Comparison of ENCODE assay signal across 20 cellular contexts in genomic region chr20:4220352-4220751, GRCh38. TPM values are rescaled to one million over a fixed set of nuclear protein-coding genes. Genes with fewer than 3 reads are reported as not detected.
"Had no signal": no experiment of that assay in that cellular context is flagged by ENCODE, and none has a peak within 500 bp of the region (broad histone marks: within the 10 kb centered on the region; RNA-seq: fewer than 3 reads in every experiment).

No MANE protein-coding gene starts in this region.

- H3K4me2 ChIP-seq: SK-N-SH had no signal

- H3K27ac ChIP-seq: adrenal gland, body of pancreas, breast epithelium, SJCRH30 had no signal

- H3K36me3 Mint-ChIP-seq: activated naive CD4-positive, alpha-beta T cell treated with anti-CD3 and anti-CD28 coated beads, Interleukin-2, amount 50 U/mL, for 72 hours had no signal

- H3K36me3 ChIP-seq: adrenal gland, breast epithelium, SJCRH30 had no signal

- FAIRE-seq: astrocyte, TTC549 had no signal

- H3K4me1 ChIP-seq: breast epithelium had no signal

- H3K27me3 ChIP-seq: body of pancreas, SJCRH30 had no signal

- H3K9me3 ChIP-seq: adrenal gland, body of pancreas, breast epithelium, SJCRH30, SK-N-SH had no signal

- DNase-seq: activated effector memory CD4-positive, alpha-beta T cell treated with anti-CD3 and anti-CD28 coated beads, Interleukin-2, amount 50 U/mL, for 16 hours; activated T-cell treated with anti-CD3 and anti-CD28 coated beads, Interleukin-2, amount 50 U/mL, for 4 hours; cerebellar nuclear complex; NCI-H1048; NCI-H1436 treated with DMSO at 0.1 percent for 48 hours; NCI-H1694 treated with DMSO at 0.1 percent for 48 hours; NCI-H524 treated with DMSO at 0.1 percent for 48 hours had no signal

- H3K27ac Mint-ChIP-seq: activated CD4-positive, alpha-beta T cell treated with anti-CD3 and anti-CD28 coated beads, Interleukin-2, amount 10 ng/mL, durations not matched to agents 24 days and 14 days; activated CD8-positive, alpha-beta T cell treated with anti-CD3 and anti-CD28 coated beads, Interleukin-2, amount 10 ng/mL, durations not matched to agents 7 days and 5 days; activated naive CD4-positive, alpha-beta T cell treated with anti-CD3 and anti-CD28 coated beads, Interleukin-2, amount 50 U/mL, for 72 hours; T-helper 1 cell treated with Interleukin-12 subunit alpha and Interleukin-12 subunit beta and Interleukin-4 antibody, amounts not matched to agents 30 μg/mL and 1 μg/mL, for 36 hours; T-helper 2 cell treated with Interferon-gamma antibody and Interleukin-4, amounts not matched to agents 5 μg/mL and 100 μg/mL, for 36 hours had no signal

- H3K4me3 Mint-ChIP-seq: activated CD8-positive, alpha-beta T cell treated with anti-CD3 and anti-CD28 coated beads, Interleukin-2, amount 10 ng/mL, durations not matched to agents 7 days and 5 days; activated T-cell treated with anti-CD3 and anti-CD28 coated beads, Interleukin-2, amount 50 U/mL, for 4 hours; T-helper 1 cell treated with Interleukin-12 subunit alpha and Interleukin-12 subunit beta and Interleukin-4 antibody, amounts not matched to agents 30 μg/mL and 1 μg/mL, for 36 hours had no signal

- H3K9ac ChIP-seq: SK-N-SH had no signal

- H3K9me2 ChIP-seq: SK-N-SH had no signal

- H3K4me3 ChIP-seq: adrenal gland, body of pancreas, breast epithelium, SJCRH30 had no signal

- H3K9me3 Mint-ChIP-seq: activated CD4-positive, alpha-beta T cell treated with anti-CD3 and anti-CD28 coated beads, Interleukin-2, amount 10 ng/mL, durations not matched to agents 24 days and 14 days; activated naive CD4-positive, alpha-beta T cell treated with anti-CD3 and anti-CD28 coated beads, Interleukin-2, amount 50 U/mL, for 72 hours; activated T-cell treated with anti-CD3 and anti-CD28 coated beads, Interleukin-2, amount 50 U/mL, for 4 hours; T-helper 1 cell treated with Interleukin-12 subunit alpha and Interleukin-12 subunit beta and Interleukin-4 antibody, amounts not matched to agents 30 μg/mL and 1 μg/mL, for 36 hours; T-helper 2 cell treated with Interferon-gamma antibody and Interleukin-4, amounts not matched to agents 5 μg/mL and 100 μg/mL, for 36 hours had no signal

RNA-seq across cellular contexts. Expression of gene ADRA1D, which starts 28.7 kb away (rescaled TPM):
- total RNA-seq: activated CD4-positive, alpha-beta T cell treated with anti-CD3 and anti-CD28 coated beads, Interleukin-2, amount 10 ng/mL, durations not matched to agents 24 days and 14 days; activated CD8-positive, alpha-beta T cell treated with anti-CD3 and anti-CD28 coated beads, Interleukin-2, amount 10 ng/mL, durations not matched to agents 7 days and 5 days; activated naive CD4-positive, alpha-beta T cell treated with anti-CD3 and anti-CD28 coated beads, Interleukin-2, amount 50 U/mL, for 72 hours; activated T-cell treated with anti-CD3 and anti-CD28 coated beads, Interleukin-2, amount 50 U/mL, for 4 hours; astrocyte; body of pancreas; MCF 10A; SJCRH30 had no signal
